ENCODE assay signal across 8 cellular contexts in genomic region chr12:51424662-51425539, GRCh38. TPM values are rescaled to one million over a fixed set of nuclear protein-coding genes. Genes with fewer than 3 reads are reported as not detected.
DNase-seq lines count a peak whose midpoint lies in the region; TF ChIP-seq lines count a peak whose summit lies in the region.

Gene SLC4A8, plus strand, starts transcription at chr12:51424831. Its CDS starts 157 bp downstream, at chr12:51424988.

- intact Hi-C loops in activated naive CD4-positive, alpha-beta T cell treated with anti-CD3 and anti-CD28 coated beads for 36 hours (cut with micrococcal nuclease) = loop anchor here (1.0 to 5.0 kb wide), 3 partner anchors 58 to 167 kb away; partner anchors contain the start of gene SCN8A

- DNase-seq in EH (ENCODE audit: low read depth) (peak; percentile 90), H4 (ENCODE audit: low spot score) (peak; percentile 88), SK-MEL-5 (ENCODE audit: low read depth, low spot score) (peak; percentile 79), globus pallidus (ENCODE audit: low spot score) (peak; percentile 97), non-pigmented ciliary epithelial cell (ENCODE audit: low read depth) (peak; percentile 28), substantia nigra (lab: John Stamatoyannopoulos, UW) (peak; percentile 78 to 99 (median 95))
- peak; percentile 83 for DNase-seq in activated naive CD4-positive, alpha-beta T cell treated with anti-CD3 and anti-CD28 coated beads for 36 hours

- no peaks in the 10 kb centered on the region for H3F3A ChIP-seq in Loucy (ENCODE audit: low read depth)

- H4K20me1 ChIP-seq in Loucy (ENCODE audit: insufficient read depth, low read length, poor library complexity, severe bottlenecking) = peaks cover 5% of the 10 kb centered on the region

- H3K27ac Mint-ChIP-seq in activated naive CD4-positive, alpha-beta T cell treated with anti-CD3 and anti-CD28 coated beads for 36 hours = no peak within 1 kb of the TSS

- peaks cover 9% of the 10 kb centered on the region for H3K4me1 Mint-ChIP-seq in activated naive CD4-positive, alpha-beta T cell treated with anti-CD3 and anti-CD28 coated beads for 36 hours (ENCODE audit: low read depth)

- H3K9me3 Mint-ChIP-seq in activated naive CD4-positive, alpha-beta T cell treated with anti-CD3 and anti-CD28 coated beads for 36 hours = no peaks in the 10 kb centered on the region

- H3K27ac ChIP-seq in substantia nigra (ENCODE audit: low read depth, low read length, poor library complexity, severe bottlenecking) = peak within 1 kb of the TSS; percentile 92

- H3K9me2 ChIP-seq in Loucy (replicated peaks; ENCODE audit: low read depth, low read length) = no peaks in the 10 kb centered on the region

- peak within 1 kb of the TSS; percentile 73 for H2AFZ ChIP-seq in Loucy (ENCODE audit: low read length)

- H3K27me3 Mint-ChIP-seq in activated naive CD4-positive, alpha-beta T cell treated with anti-CD3 and anti-CD28 coated beads for 36 hours (ENCODE audit: low read depth) = no peaks in the 10 kb centered on the region

- CTCF ChIA-PET in activated naive CD4-positive, alpha-beta T cell treated with anti-CD3 and anti-CD28 coated beads for 36 hours (lab: Charles Lee) = interaction anchor here (0.6 to 9.3 kb wide), 6 partner anchors 22 to 451 kb away, joined by 3 to 142 read pairs (median 6); no protein-coding TSS in a partner anchor

- H3K9ac ChIP-seq in Loucy (ENCODE audit: low read depth, low read length, poor library complexity, severe bottlenecking) = peak within 1 kb of the TSS; percentile 79

- H3K36me3 Mint-ChIP-seq in activated naive CD4-positive, alpha-beta T cell treated with anti-CD3 and anti-CD28 coated beads for 36 hours (ENCODE audit: low read depth) = no peaks in the 10 kb centered on the region

- H3K4me2 ChIP-seq in Loucy (ENCODE audit: low read depth, low read length, poor library complexity, severe bottlenecking) = peak within 1 kb of the TSS; percentile 95

- no peaks in the 10 kb centered on the region for H3K36me3 ChIP-seq in Loucy (ENCODE audit: insufficient read depth, low read length)

- H3K9me3 ChIP-seq in Loucy (ENCODE audit: insufficient read depth, low read depth, low read length) = no peaks in the 10 kb centered on the region

- H3K79me2 ChIP-seq in Loucy (ENCODE audit: insufficient read depth, low read length) = peaks cover 39% of the 10 kb centered on the region

- H3K4me3 Mint-ChIP-seq in activated naive CD4-positive, alpha-beta T cell treated with anti-CD3 and anti-CD28 coated beads for 36 hours = peak within 1 kb of the TSS; percentile 74

- H3K27me3 ChIP-seq in Loucy (ENCODE audit: insufficient read depth, low read length, poor library complexity, severe bottlenecking) = no peaks in the 10 kb centered on the region

- H3K4me3 ChIP-seq in Loucy (ENCODE audit: low read length, poor library complexity, severe bottlenecking) = peak within 1 kb of the TSS; percentile 78

- peaks cover 43% of the 10 kb centered on the region for H3K4me1 ChIP-seq in Loucy (ENCODE audit: insufficient read depth, low read length, poor library complexity, severe bottlenecking)

- in situ Hi-C loops in SK-MEL-5 (cut with HindIII; ENCODE audit: low pct_unique_long_range_greater_than_20kb, low sequenced_read_pairs) = no loop called here

- TF ChIP-seq CTCF in Loucy (conservative IDR thresholded peaks at IDR 0.05; ENCODE audit: low read length) = peak; percentile 72

RNA-seq across cellular contexts. Expression of gene SLC4A8, which starts in this region (rescaled TPM):
- 2.1 and 2.6 TPM in 2 replicates for total RNA-seq in H4 (2014; rRNA removed; shearing (Covaris generic))
- total RNA-seq in SK-MEL-5 (2014; rRNA removed; shearing (Covaris generic)) = 0.11 TPM in 1 of 2 replicates, not detected in the other
- 0.18 TPM in 1 of 2 replicates, not detected in the other for polyA plus RNA-seq in SK-MEL-5 (2015; cell fraction: cytosol; rRNA removed)
- 0.03 TPM in 1 of 2 replicates, not detected in the other for polyA plus RNA-seq in SK-MEL-5 (2015; cell fraction: nucleus; rRNA removed)
- total RNA-seq in activated naive CD4-positive, alpha-beta T cell treated with anti-CD3 and anti-CD28 coated beads for 36 hours = 1 to 10 TPM in 1 of 2 experiments, under 1 TPM in 1; 0.89 to 1.8 TPM

Comparison
In these comparisons a context has a peak if more than half of its experiments do, and no peak if none do; other contexts are left out.
1. Peak in every context shown above with its lines: DNase-seq, H3K4me3 ChIP-seq and H3K27ac ChIP-seq.
2. Peak in DNase-seq in SK-MEL-5; RNA of the gene not detected or under 1 TPM.
3. DNase-seq: peak in every context shown above with its lines; median percentile 97 in globus pallidus; 95 in substantia nigra; 90 in EH; 88 in H4; 83 in activated naive CD4-positive, alpha-beta T cell treated with anti-CD3 and anti-CD28 coated beads for 36 hours; 79 in SK-MEL-5; 28 in non-pigmented ciliary epithelial cell.